In genomic region chr17:58325976-58326468, GRCh38 we compare ENCODE assay signal across 13 cellular contexts. TPM values are rescaled to one million over a fixed set of nuclear protein-coding genes. Genes with fewer than 3 reads are reported as not detected.
DNase-seq lines count a peak whose midpoint lies in the region; ATAC-seq and TF ChIP-seq lines count a peak whose summit lies in the region.
"Had no signal": no experiment of that assay in that cellular context is flagged by ENCODE, and none has a peak within 500 bp of the region (broad histone marks: within the 10 kb centered on the region; RNA-seq: fewer than 3 reads in every experiment).

No MANE protein-coding gene starts in this region.

- no peak overlapping the region for H3K27ac Mint-ChIP-seq in type B pancreatic cell

- H3K4me1 Mint-ChIP-seq in type B pancreatic cell (ENCODE audit: unreplicated experiment) = peaks cover 23% of the 10 kb centered on the region

- peaks cover 0 to 10% of the 10 kb centered on the region in 2 donors for H3K4me1 ChIP-seq in right atrium auricular region

- no peaks in the 10 kb centered on the region for H3K36me3 ChIP-seq in right atrium auricular region

- no peak for ATAC-seq in left ventricle myocardium superior

- no peaks in the 10 kb centered on the region for H3K9me3 ChIP-seq in right atrium auricular region
- H3K9me3 ChIP-seq: tibial nerve had no signal

- intact Hi-C loops in left ventricle myocardium superior (cut with micrococcal nuclease) = no loop called here
- intact Hi-C loops in dorsolateral prefrontal cortex (cut with DNase I) = no loop called here

- H3K4me3 Mint-ChIP-seq in type B pancreatic cell = peak overlapping the region; percentile 83

- TF ChIP-seq CTCF in right atrium auricular region (IDR thresholded peaks at IDR 0.05) (no peak), dorsolateral prefrontal cortex (IDR thresholded peaks at IDR 0.05 in 54 of 56, conservative IDR thresholded peaks at IDR 0.05 in 2 of 56; ENCODE audit: low read depth in 1 of 56, partially characterized antibody in 56 of 56) (no peak), type B pancreatic cell (conservative IDR thresholded peaks at IDR 0.05) (no peak)

- no peak overlapping the region for H3K4me3 ChIP-seq in right atrium auricular region
- peak overlapping the region in 56 of 59 donors; percentile 2 to 80 (median 66) for H3K4me3 ChIP-seq in dorsolateral prefrontal cortex
- H3K4me3 ChIP-seq: tibial nerve had no signal

- H3K27ac ChIP-seq in right atrium auricular region = no peak overlapping the region
- H3K27ac ChIP-seq in dorsolateral prefrontal cortex = peak overlapping the region in 50 of 59 donors; percentile 11 to 92 (median 79)
- H3K27ac ChIP-seq: tibial nerve had no signal

- DNase-seq in left ventricle myocardium superior (peak; percentile 19), right atrium auricular region (ENCODE audit: low spot score) (no peak), NOMO-1 treated with dmso at 0.1 percent for 144 hours (lab: John Stamatoyannopoulos, UW; ENCODE audit: unreplicated experiment) (peak; percentile 63), dorsolateral prefrontal cortex (peak in 3 of 10 donors; percentile 21 to 68 (median 51)), type B pancreatic cell (ENCODE audit: extremely low spot score, unreplicated experiment) (no peak), epidermal melanocyte (ENCODE audit: insufficient read length, low spot score) (no peak), SHP77 (lab: John Stamatoyannopoulos, UW) (no peak), SK-N-DZ (ENCODE audit: low spot score) (no peak)
- DNase-seq: activated CD8-positive, alpha-beta memory T cell treated with anti-CD3 and anti-CD28 coated beads, Interleukin-2, amount 50 U/mL, for 48 hours; dermis blood vessel endothelial cell; hippocampal formation; NCI-H1694 had no signal

- no peaks in the 10 kb centered on the region for H3K9me3 Mint-ChIP-seq in type B pancreatic cell

- H3K27me3 Mint-ChIP-seq in type B pancreatic cell = peaks cover 20% of the 10 kb centered on the region

- H3K27me3 ChIP-seq in right atrium auricular region (peaks cover 0 to 3% of the 10 kb centered on the region in 2 donors), dorsolateral prefrontal cortex (peaks cover 0 to 24% (median 0%) of the 10 kb centered on the region in 45 donors)

- H3K36me3 Mint-ChIP-seq in type B pancreatic cell = no peaks in the 10 kb centered on the region

RNA-seq across cellular contexts. Expression of gene TSPOAP1, which starts 2.6 kb away (rescaled TPM):
- total RNA-seq in left ventricle myocardium superior (18.8 TPM), right atrium auricular region (1 to 10 TPM; 6.1 to 8.5 TPM), dorsolateral prefrontal cortex (100 to 1,000 TPM in 109 of 120 experiments, 10 to 100 TPM in 11; 44.2 to 218 (median 128) TPM), type B pancreatic cell (ENCODE audit: low replicate concordance) (9.7 and 18.4 TPM in 2 replicates)
- polyA plus RNA-seq in SK-N-DZ (2014; cell fraction: cytosol; rRNA removed) = 11.4 and 23.2 TPM in 2 replicates
- polyA plus RNA-seq in SK-N-DZ (2014; cell fraction: nucleus; rRNA removed) = 65.5 and 69.6 TPM in 2 replicates

RNA-seq across cellular contexts. Expression of gene SUPT4H1, which starts 26.0 kb away (rescaled TPM):
- 62.2 TPM for total RNA-seq in left ventricle myocardium superior
- total RNA-seq in right atrium auricular region = 10 to 100 TPM; 50.0 to 51.4 TPM
- total RNA-seq in dorsolateral prefrontal cortex = 10 to 100 TPM; 34.1 to 73.3 (median 52.1) TPM
- 75.7 and 82.9 TPM in 2 replicates for total RNA-seq in type B pancreatic cell (ENCODE audit: low replicate concordance)
- 215 and 376 TPM in 2 replicates for polyA plus RNA-seq in SK-N-DZ (2014; cell fraction: cytosol; rRNA removed)
- 80.2 and 156 TPM in 2 replicates for polyA plus RNA-seq in SK-N-DZ (2014; cell fraction: nucleus; rRNA removed)

RNA-seq across cellular contexts. Expression of gene MPO, which starts 45.3 kb away (rescaled TPM):
- 0.42 TPM for total RNA-seq in left ventricle myocardium superior
- under 1 TPM; 0.12 to 0.30 TPM for total RNA-seq in right atrium auricular region
- 1 to 10 TPM in 85 of 120 experiments, under 1 TPM in 35; 0.24 to 8.7 (median 1.6) TPM for total RNA-seq in dorsolateral prefrontal cortex
- total RNA-seq in type B pancreatic cell (ENCODE audit: low replicate concordance) = not detected in 2 replicates
- 0.38 and 0.44 TPM in 2 replicates for polyA plus RNA-seq in SK-N-DZ (2014; cell fraction: cytosol; rRNA removed)
- polyA plus RNA-seq in SK-N-DZ (2014; cell fraction: nucleus; rRNA removed) = 0.33 and 0.51 TPM in 2 replicates
- total RNA-seq: dermis blood vessel endothelial cell, tibial nerve had no signal

Comparison
In these comparisons a context has a peak if more than half of its experiments do, and no peak if none do; other contexts are left out.
1. DNase-seq: peak in left ventricle myocardium superior (single experiment) and NOMO-1 treated with dmso at 0.1 percent for 144 hours (single experiment); none in right atrium auricular region (single experiment), type B pancreatic cell (single experiment), epidermal melanocyte (single experiment), SHP77 (0 of 2) and SK-N-DZ (single experiment).
2. H3K27ac ChIP-seq: peak in dorsolateral prefrontal cortex (50 of 59); none in right atrium auricular region (0 of 2).
3. H3K4me3 ChIP-seq: peak in dorsolateral prefrontal cortex (56 of 59); none in right atrium auricular region (0 of 2).